7 cellular contexts compared by ENCODE assay signal in genomic region chrX:55135171-55135570, GRCh38. TPM values are rescaled to one million over a fixed set of nuclear protein-coding genes. Genes with fewer than 3 reads are reported as not detected.
A peak's percentile ranks its signal among the peaks of the same experiment; 100 is the strongest.
DNase-seq lines count a peak whose midpoint lies in the region; ATAC-seq and TF ChIP-seq lines count a peak whose summit lies in the region.

No MANE protein-coding gene starts in this region.

- H3K9ac ChIP-seq in Loucy (ENCODE audit: low read depth, low read length, poor library complexity, severe bottlenecking), result no peak overlapping the region

- no peaks in the 10 kb centered on the region for H3K36me3 ChIP-seq in Loucy (ENCODE audit: insufficient read depth, low read length)
- no peaks in the 10 kb centered on the region for H3K36me3 ChIP-seq in prostate gland

- intact Hi-C loops in prostate gland (cut with DNase I), result no loop called here

- WGBS in prostate gland, result 0% methylated on average over 1 of the region's 1 CpG

- H2AFZ ChIP-seq in Loucy (ENCODE audit: low read length), result no peak overlapping the region

- no peaks in the 10 kb centered on the region for H3K9me3 ChIP-seq in Loucy (ENCODE audit: insufficient read depth, low read depth, low read length)
- no peaks in the 10 kb centered on the region for H3K9me3 ChIP-seq in prostate gland

- no peaks in the 10 kb centered on the region for H3K9me2 ChIP-seq in Loucy (replicated peaks; ENCODE audit: low read depth, low read length)

- H3K4me3 Mint-ChIP-seq in activated CD8-positive, alpha-beta T cell treated with anti-CD3 and anti-CD28 coated beads, Interleukin-2, amount 10 ng/mL, durations not matched to agents 7 days and 5 days, result no peak overlapping the region

- H3K27ac ChIP-seq in prostate gland, result no peak overlapping the region

- H3K27me3 Mint-ChIP-seq in activated CD8-positive, alpha-beta T cell treated with anti-CD3 and anti-CD28 coated beads, Interleukin-2, amount 10 ng/mL, durations not matched to agents 7 days and 5 days (ENCODE audit: low read depth), result peaks cover 3% of the 10 kb centered on the region

- no peak overlapping the region for H3K27ac Mint-ChIP-seq in activated CD8-positive, alpha-beta T cell treated with anti-CD3 and anti-CD28 coated beads, Interleukin-2, amount 10 ng/mL, durations not matched to agents 7 days and 5 days

- H3K4me1 Mint-ChIP-seq in activated CD8-positive, alpha-beta T cell treated with anti-CD3 and anti-CD28 coated beads, Interleukin-2, amount 10 ng/mL, durations not matched to agents 7 days and 5 days (ENCODE audit: low read depth), result no peaks in the 10 kb centered on the region

- no peaks in the 10 kb centered on the region for H3K79me2 ChIP-seq in Loucy (ENCODE audit: insufficient read depth, low read length)

- TF ChIP-seq CTCF in Loucy (conservative IDR thresholded peaks at IDR 0.05; ENCODE audit: low read length) (peak; percentile 53), prostate gland (IDR thresholded peaks at IDR 0.05) (peak in 3 of 4 experiments; percentile 43 to 59 (median 47))

- TF ChIP-seq POLR2A in prostate gland (IDR thresholded peaks at IDR 0.05), result no peak

- H3K27me3 ChIP-seq in Loucy (ENCODE audit: insufficient read depth, low read length, poor library complexity, severe bottlenecking) (no peaks in the 10 kb centered on the region), prostate gland (replicated peaks; ENCODE audit: insufficient read depth) (no peaks in the 10 kb centered on the region)

- CTCF ChIA-PET in activated CD8-positive, alpha-beta T cell treated with anti-CD3 and anti-CD28 coated beads, Interleukin-2, amount 10 ng/mL, durations not matched to agents 7 days and 5 days (lab: Charles Lee), result interaction anchor here (0.8 to 1.5 kb wide), 9 partner anchors 13 to 1114 kb away, joined by 3 to 6 read pairs (median 4); partner anchors contain the start of gene APEX2

- no peaks in the 10 kb centered on the region for H3K9me3 Mint-ChIP-seq in activated CD8-positive, alpha-beta T cell treated with anti-CD3 and anti-CD28 coated beads, Interleukin-2, amount 10 ng/mL, durations not matched to agents 7 days and 5 days (ENCODE audit: insufficient read depth)

- no peaks in the 10 kb centered on the region for H4K20me1 ChIP-seq in Loucy (ENCODE audit: insufficient read depth, low read length, poor library complexity, severe bottlenecking)

- ATAC-seq in activated CD8-positive, alpha-beta T cell treated with anti-CD3 and anti-CD28 coated beads, Interleukin-2, amount 10 ng/mL, durations not matched to agents 7 days and 5 days, result no peak

- POLR2A ChIA-PET in activated CD8-positive, alpha-beta T cell treated with anti-CD3 and anti-CD28 coated beads, Interleukin-2, amount 10 ng/mL, durations not matched to agents 7 days and 5 days (lab: Charles Lee), result no interaction called here

- no peaks in the 10 kb centered on the region for H3F3A ChIP-seq in Loucy (ENCODE audit: low read depth)

- DNase-seq in ELR (ENCODE audit: low read depth) (peak; percentile 42), fibroblast of the conjunctiva (ENCODE audit: low read depth) (peak; percentile 5), prostate gland (ENCODE audit: low spot score) (peak; percentile 12), GM19240 (ENCODE audit: insufficient read length, low spot score) (no peak)
- peak; percentile 32 for DNase-seq in activated CD8-positive, alpha-beta T cell treated with anti-CD3 and anti-CD28 coated beads, Interleukin-2, amount 10 ng/mL, durations not matched to agents 7 days and 5 days
- no peak for DNase-seq in activated CD4-positive, CD25-positive, alpha-beta regulatory T cell treated with anti-CD3 and anti-CD28 coated beads, Interleukin-2, amount 50 U/mL, for 72 hours

- H3K36me3 Mint-ChIP-seq in activated CD8-positive, alpha-beta T cell treated with anti-CD3 and anti-CD28 coated beads, Interleukin-2, amount 10 ng/mL, durations not matched to agents 7 days and 5 days (ENCODE audit: low read depth), result no peaks in the 10 kb centered on the region

- H3K4me3 ChIP-seq in Loucy (ENCODE audit: low read length, poor library complexity, severe bottlenecking) (no peak overlapping the region), prostate gland (no peak overlapping the region)

- H3K4me2 ChIP-seq in Loucy (ENCODE audit: low read depth, low read length, poor library complexity, severe bottlenecking), result no peak overlapping the region

- H3K4me1 ChIP-seq in Loucy (ENCODE audit: insufficient read depth, low read length, poor library complexity, severe bottlenecking) (no peaks in the 10 kb centered on the region), prostate gland (replicated peaks) (no peaks in the 10 kb centered on the region)

RNA-seq across cellular contexts. Expression of gene PAGE2, which starts 46.4 kb away (rescaled TPM):
- not detected for total RNA-seq in activated CD8-positive, alpha-beta T cell treated with anti-CD3 and anti-CD28 coated beads, Interleukin-2, amount 10 ng/mL, durations not matched to agents 7 days and 5 days
- 10 to 100 TPM in 1 of 2 donors, not detected in 1; 12.8 TPM for total RNA-seq in prostate gland

Comparison
In these comparisons a context has a peak if more than half of its experiments do, and no peak if none do; other contexts are left out.
1. DNase-seq: peak in ELR (single experiment), activated CD8-positive, alpha-beta T cell treated with anti-CD3 and anti-CD28 coated beads, Interleukin-2, amount 10 ng/mL, durations not matched to agents 7 days and 5 days (single experiment), fibroblast of the conjunctiva (single experiment) and prostate gland (single experiment); none in GM19240 (single experiment) and activated CD4-positive, CD25-positive, alpha-beta regulatory T cell treated with anti-CD3 and anti-CD28 coated beads, Interleukin-2, amount 50 U/mL, for 72 hours (single experiment).